In genomic region chr7:133714654-133715053, GRCh38 we compare ENCODE assay signal across 40 cellular contexts.
"Had no signal": no experiment of that assay in that cellular context is flagged by ENCODE, and none has a peak within 500 bp of the region (broad histone marks: within the 10 kb centered on the region; RNA-seq: fewer than 3 reads in every experiment).

No MANE protein-coding gene starts in this region.

- H3K4me3 Mint-ChIP-seq: activated naive CD4-positive, alpha-beta T cell treated with anti-CD3 and anti-CD28 coated beads for 36 hours; activated naive CD4-positive, alpha-beta T cell treated with anti-CD3 and anti-CD28 coated beads, Interleukin-2, amount 10 ng/mL, durations not matched to agents 7 days and 5 days; activated naive CD4-positive, alpha-beta T cell treated with anti-CD3 and anti-CD28 coated beads, Interleukin-2, amount 50 U/mL, for 24 hours; activated naive CD8-positive, alpha-beta T cell; activated naive CD8-positive, alpha-beta T cell treated with anti-CD3 and anti-CD28 coated beads for 36 hours; activated naive CD8-positive, alpha-beta T cell treated with anti-CD3 and anti-CD28 coated beads, Interleukin-2, amount 10 ng/mL, durations not matched to agents 7 days and 5 days; activated naive CD8-positive, alpha-beta T cell treated with anti-CD3 and anti-CD28 coated beads, Interleukin-2, amount 50 U/mL, for 24 hours; activated T-cell treated with anti-CD3 and anti-CD28 coated beads, Interleukin-2, amount 50 U/mL, for 24 hours; activated T-cell treated with anti-CD3 and anti-CD28 coated beads, Interleukin-2, amount 50 U/mL, for 4 hours; activated T-cell treated with anti-CD3 and anti-CD28 coated beads, Interleukin-2, amount 50 U/mL, for 72 hours; activated T-helper 1 cell treated with anti-CD3 and anti-CD28 coated beads, Interleukin-12 subunit alpha, Interleukin-12 subunit beta, Interleukin-2, Interleukin-4 antibody, amounts not matched to agents 30 ng/mL and 10 ng/mL and 1 ng/mL, durations not matched to agents 14 hours and 24 hours and 36 hours; activated T-helper 17 cell treated with anti-CD3 and anti-CD28 coated beads, Interleukin-2, amount 50 U/mL, for 72 hours; brain; central memory CD8-positive, alpha-beta T cell had no signal

- H3K27me3 Mint-ChIP-seq: activated naive CD4-positive, alpha-beta T cell treated with anti-CD3 and anti-CD28 coated beads, Interleukin-2, amount 10 ng/mL, durations not matched to agents 7 days and 5 days; activated naive CD4-positive, alpha-beta T cell treated with anti-CD3 and anti-CD28 coated beads, Interleukin-2, amount 50 U/mL, for 24 hours; activated naive CD8-positive, alpha-beta T cell; activated naive CD8-positive, alpha-beta T cell treated with anti-CD3 and anti-CD28 coated beads for 36 hours; activated naive CD8-positive, alpha-beta T cell treated with anti-CD3 and anti-CD28 coated beads, Interleukin-2, amount 10 ng/mL, durations not matched to agents 7 days and 5 days; activated naive CD8-positive, alpha-beta T cell treated with anti-CD3 and anti-CD28 coated beads, Interleukin-2, amount 50 U/mL, for 24 hours; activated T-cell treated with anti-CD3 and anti-CD28 coated beads, Interleukin-2, amount 50 U/mL, for 24 hours; activated T-helper 17 cell treated with anti-CD3 and anti-CD28 coated beads, Interleukin-2, amount 50 U/mL, for 72 hours; brain; central memory CD8-positive, alpha-beta T cell had no signal

- H3K4me3 ChIP-seq: adrenal gland, ascending aorta, body of pancreas, breast epithelium, cardiac muscle cell had no signal

- H3K27ac ChIP-seq: adrenal gland, ascending aorta, body of pancreas, brain microvascular endothelial cell, breast epithelium, cardiac muscle cell had no signal

- FAIRE-seq: astrocyte, bronchial epithelial cell had no signal

- H3K9me3 ChIP-seq: adrenal gland, ascending aorta, body of pancreas, breast epithelium had no signal

- ATAC-seq: activated naive CD4-positive, alpha-beta T cell treated with anti-CD3 and anti-CD28 coated beads, Interleukin-2, amount 50 U/mL, for 72 hours; activated naive CD8-positive, alpha-beta T cell treated with anti-CD3 and anti-CD28 coated beads, Interleukin-2, amount 50 U/mL, for 24 hours; activated T-cell treated with anti-CD3 and anti-CD28 coated beads, Interleukin-2, amount 50 U/mL, for 4 hours; activated T-cell treated with anti-CD3 and anti-CD28 coated beads, Interleukin-2, amount 50 U/mL, for 72 hours; activated T-helper 17 cell treated with anti-CD3 and anti-CD28 coated beads, Interleukin-2, amount 50 U/mL, for 72 hours; body of pancreas had no signal

- H3K36me3 ChIP-seq: adrenal gland, ascending aorta, brain microvascular endothelial cell, breast epithelium, cardiac muscle cell had no signal

- H3K4me1 ChIP-seq: adrenal gland, ascending aorta, body of pancreas, breast epithelium had no signal

- H3K4me1 Mint-ChIP-seq: activated naive CD4-positive, alpha-beta T cell treated with anti-CD3 and anti-CD28 coated beads, Interleukin-2, amount 10 ng/mL, durations not matched to agents 7 days and 5 days; activated naive CD4-positive, alpha-beta T cell treated with anti-CD3 and anti-CD28 coated beads, Interleukin-2, amount 50 U/mL, for 24 hours; activated naive CD8-positive, alpha-beta T cell treated with anti-CD3 and anti-CD28 coated beads for 36 hours; activated naive CD8-positive, alpha-beta T cell treated with anti-CD3 and anti-CD28 coated beads, Interleukin-2, amount 50 U/mL, for 24 hours; activated T-helper 17 cell treated with anti-CD3 and anti-CD28 coated beads, Interleukin-2, amount 50 U/mL, for 72 hours had no signal

- H3K36me3 Mint-ChIP-seq: activated naive CD4-positive, alpha-beta T cell treated with anti-CD3 and anti-CD28 coated beads, Interleukin-2, amount 10 ng/mL, durations not matched to agents 7 days and 5 days had no signal

- DNase-seq: activated effector memory CD4-positive, alpha-beta T cell treated with anti-CD3 and anti-CD28 coated beads, Interleukin-2, amount 50 U/mL, for 16 hours; activated effector memory CD4-positive, alpha-beta T cell treated with Interleukin-2 at 50 U/mL for 16 hours; activated gamma-delta T cell; activated gamma-delta T cell treated with Interleukin-2 at 50 U/mL for 16 hours; activated naive CD4-positive, alpha-beta T cell; activated naive CD4-positive, alpha-beta T cell treated with anti-CD3 and anti-CD28 coated beads for 36 hours; activated naive CD4-positive, alpha-beta T cell treated with anti-CD3 and anti-CD28 coated beads, Interleukin-2, amount 10 ng/mL, durations not matched to agents 7 days and 5 days; activated naive CD4-positive, alpha-beta T cell treated with anti-CD3 and anti-CD28 coated beads, Interleukin-2, amount 50 U/mL, for 16 hours; activated naive CD4-positive, alpha-beta T cell treated with Interleukin-2 at 50 U/mL for 16 hours; activated naive CD8-positive, alpha-beta T cell treated with anti-CD3 and anti-CD28 coated beads for 36 hours; activated naive CD8-positive, alpha-beta T cell treated with anti-CD3 and anti-CD28 coated beads, Interleukin-2, amount 10 ng/mL, durations not matched to agents 7 days and 5 days; activated naive CD8-positive, alpha-beta T cell treated with anti-CD3 and anti-CD28 coated beads, Interleukin-2, amount 50 U/mL, for 24 hours; activated T-cell treated with anti-CD3 and anti-CD28 coated beads, Interleukin-2, amount 50 U/mL, for 1 hour; activated T-cell treated with anti-CD3 and anti-CD28 coated beads, Interleukin-2, amount 50 U/mL, for 24 hours; activated T-cell treated with anti-CD3 and anti-CD28 coated beads, Interleukin-2, amount 50 U/mL, for 4 hours; activated T-cell treated with anti-CD3 and anti-CD28 coated beads, Interleukin-2, amount 50 U/mL, for 48 hours; activated T-cell treated with anti-CD3 and anti-CD28 coated beads, Interleukin-2, amount 50 U/mL, for 72 hours; adrenal gland; amniotic stem cell; amygdala; anterior cingulate cortex; aorta; body of pancreas; brain microvascular endothelial cell; caudate nucleus; central memory CD4-positive, alpha-beta T cell; cerebellar nuclear complex had no signal

- H3K27me3 ChIP-seq: adrenal gland, ascending aorta, body of pancreas, brain microvascular endothelial cell, breast epithelium, cardiac muscle cell had no signal

- H3K27ac Mint-ChIP-seq: activated naive CD4-positive, alpha-beta T cell treated with anti-CD3 and anti-CD28 coated beads for 36 hours; activated naive CD4-positive, alpha-beta T cell treated with anti-CD3 and anti-CD28 coated beads, Interleukin-2, amount 10 ng/mL, durations not matched to agents 7 days and 5 days; activated naive CD4-positive, alpha-beta T cell treated with anti-CD3 and anti-CD28 coated beads, Interleukin-2, amount 50 U/mL, for 24 hours; activated naive CD4-positive, alpha-beta T cell treated with anti-CD3 and anti-CD28 coated beads, Interleukin-2, amount 50 U/mL, for 72 hours; activated naive CD8-positive, alpha-beta T cell; activated naive CD8-positive, alpha-beta T cell treated with anti-CD3 and anti-CD28 coated beads for 36 hours; activated naive CD8-positive, alpha-beta T cell treated with anti-CD3 and anti-CD28 coated beads, Interleukin-2, amount 10 ng/mL, durations not matched to agents 7 days and 5 days; activated naive CD8-positive, alpha-beta T cell treated with anti-CD3 and anti-CD28 coated beads, Interleukin-2, amount 50 U/mL, for 24 hours; activated T-cell treated with anti-CD3 and anti-CD28 coated beads, Interleukin-2, amount 50 U/mL, for 24 hours; activated T-cell treated with anti-CD3 and anti-CD28 coated beads, Interleukin-2, amount 50 U/mL, for 72 hours; activated T-helper 1 cell treated with anti-CD3 and anti-CD28 coated beads, Interleukin-12 subunit alpha, Interleukin-12 subunit beta, Interleukin-2, Interleukin-4 antibody, amounts not matched to agents 30 ng/mL and 10 ng/mL and 1 ng/mL, durations not matched to agents 14 hours and 24 hours and 36 hours; activated T-helper 17 cell treated with anti-CD3 and anti-CD28 coated beads, Interleukin-2, amount 50 U/mL, for 72 hours; activated T-helper 2 cell treated with anti-CD3 and anti-CD28 coated beads, Interferon-gamma antibody, Interleukin-2, Interleukin-4, amounts not matched to agents 10 μg/mL and 5 μg/mL and 100 μg/mL, durations not matched to agents 14 hours and 24 hours and 36 hours; brain had no signal
